19 cellular contexts compared by ENCODE assay signal in the genomic region with DNA sequence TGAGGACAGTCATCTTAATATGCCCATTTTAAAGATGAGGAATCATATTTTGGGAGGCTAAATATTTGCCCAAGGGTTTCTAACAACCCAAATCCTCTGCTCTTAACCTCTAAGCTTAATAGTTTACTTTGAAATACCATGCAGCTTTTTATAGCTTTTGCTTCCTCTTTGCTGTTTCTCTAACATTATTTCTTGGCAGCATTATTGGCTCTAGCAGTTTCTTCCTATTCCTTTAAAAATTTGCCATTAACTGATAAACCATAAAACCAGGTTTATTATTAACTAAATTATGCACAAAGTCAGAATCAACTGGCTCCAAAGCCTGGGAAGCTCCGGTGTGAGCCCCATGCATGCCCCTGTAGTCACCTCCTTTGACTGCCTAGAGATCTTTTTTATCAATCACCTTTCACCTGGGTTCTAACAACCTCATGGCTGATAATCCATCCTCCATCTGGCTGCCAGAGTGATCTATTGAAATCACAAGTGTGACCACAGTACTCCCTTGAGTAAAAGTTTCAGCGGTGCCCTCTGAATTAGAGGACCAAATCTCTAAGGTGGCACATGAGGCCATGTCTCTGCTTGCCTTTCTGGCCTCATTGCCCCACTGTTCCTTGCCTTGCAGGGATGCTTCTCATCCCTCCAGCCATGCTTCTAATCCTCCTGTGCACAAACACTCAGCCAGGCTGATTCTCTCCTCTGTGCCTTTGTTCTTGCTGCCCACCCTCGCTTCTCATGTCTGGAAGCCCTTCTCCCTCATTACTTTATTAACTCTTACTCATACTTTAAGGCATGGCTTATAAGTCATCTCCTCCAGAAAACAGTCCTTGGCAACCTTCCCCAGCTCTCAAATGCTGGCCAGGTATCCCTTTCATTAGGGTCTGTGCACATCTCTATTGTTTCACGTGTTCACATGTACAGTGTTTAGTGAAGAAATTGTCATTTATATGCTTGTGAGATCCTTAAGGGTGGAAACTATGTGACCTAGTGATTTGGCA.
A peak's percentile ranks its signal among the peaks of the same experiment; 100 is the strongest.
DNase-seq lines count a peak whose midpoint lies in the region; ATAC-seq, FAIRE-seq and TF ChIP-seq lines count a peak whose summit lies in the region.
"Had no signal": no experiment of that assay in that cellular context is flagged by ENCODE, and none has a peak within 500 bp of the region (broad histone marks: within the 10 kb centered on the region; RNA-seq: fewer than 3 reads in every experiment).

No MANE protein-coding gene starts in this region.

- ATAC-seq in sciatic nerve (no peak), GM21367 (IDR thresholded peaks at IDR 0.05; ENCODE audit: unreplicated experiment) (no peak)

- peaks cover 18% of the 10 kb centered on the region for H3K4me1 ChIP-seq in Loucy (ENCODE audit: insufficient read depth, low read length, poor library complexity, severe bottlenecking)
- H3K4me1 ChIP-seq in hepatocyte (ENCODE audit: insufficient read depth), result peaks cover 9% of the 10 kb centered on the region

- intact Hi-C loops in sciatic nerve (cut with DNase I), result loop anchor here (5.0 kb wide), 1 partner anchor 1966 kb away; no protein-coding TSS in a partner anchor

- H3K9me3 ChIP-seq in Loucy (ENCODE audit: insufficient read depth, low read depth, low read length), result no peaks in the 10 kb centered on the region
- H3K9me3 ChIP-seq in hepatocyte (ENCODE audit: low read depth), result no peaks in the 10 kb centered on the region
- H3K9me3 ChIP-seq: esophagus muscularis mucosa had no signal

- TF ChIP-seq CTCF in 22Rv1 (IDR thresholded peaks at IDR 0.05) (no peak), Loucy (conservative IDR thresholded peaks at IDR 0.05; ENCODE audit: low read length) (no peak), hepatocyte (IDR thresholded peaks at IDR 0.05; ENCODE audit: poor library complexity) (no peak)

- no peak for DNase-seq in GM19239 (ENCODE audit: insufficient read length, low spot score)
- DNase-seq in hepatocyte (ENCODE audit: low spot score), result peak; percentile 30
- DNase-seq in activated CD8-positive, alpha-beta memory T cell treated with anti-CD3 and anti-CD28 coated beads, Interleukin-2, amount 50 U/mL, for 4 hours, result no peak
- no peak for DNase-seq in sciatic nerve (ENCODE audit: low spot score)
- DNase-seq in NCI-H69 (lab: John Stamatoyannopoulos, UW), result no peak
- DNase-seq: activated CD4-positive, alpha-beta T cell treated with anti-CD3 and anti-CD28 coated beads, Interleukin-2, amount 50 U/mL, for 48 hours; activated T-cell treated with anti-CD3 and anti-CD28 coated beads, Interleukin-2, amount 50 U/mL, for 24 hours; CD4-positive, alpha-beta memory T cell; cortex of kidney; GOT3; immature natural killer cell; midbrain; NCI-H1092; NCI-H2081 treated with DMSO at 0.1 percent for 48 hours had no signal

- H3K27me3 ChIP-seq in Loucy (ENCODE audit: insufficient read depth, low read length, poor library complexity, severe bottlenecking) (no peaks in the 10 kb centered on the region), hepatocyte (no peaks in the 10 kb centered on the region)
- H3K27me3 ChIP-seq: esophagus muscularis mucosa had no signal

- H2AFZ ChIP-seq in Loucy (ENCODE audit: low read length) (0 out of 2 replicates have a peak overlapping the region, but pooled peaks have one; percentile 17), hepatocyte (no peak overlapping the region)

- H3K79me2 ChIP-seq in Loucy (ENCODE audit: insufficient read depth, low read length) (no peaks in the 10 kb centered on the region), hepatocyte (no peaks in the 10 kb centered on the region)

- WGBS in hepatocyte (ENCODE audit: low lambda C conversion rate, missing lambda C conversion rate), result 54% methylated on average over 4 of the region's 4 CpGs

- H3K9me2 ChIP-seq in Loucy (replicated peaks; ENCODE audit: low read depth, low read length), result no peaks in the 10 kb centered on the region
- no peaks in the 10 kb centered on the region for H3K9me2 ChIP-seq in hepatocyte (replicated peaks; ENCODE audit: insufficient read depth)

- peak; percentile 82 for FAIRE-seq in GM19239 (lab: Jason Lieb, UNC)
- FAIRE-seq: urothelium cell line had no signal

- H3K4me2 ChIP-seq in Loucy (ENCODE audit: low read depth, low read length, poor library complexity, severe bottlenecking), result no peak overlapping the region
- peak overlapping the region; percentile 0 for H3K4me2 ChIP-seq in hepatocyte

- H3K9ac ChIP-seq in Loucy (ENCODE audit: low read depth, low read length, poor library complexity, severe bottlenecking), result no peak overlapping the region

- H3F3A ChIP-seq in Loucy (ENCODE audit: low read depth), result no peaks in the 10 kb centered on the region

- no peak overlapping the region for H3K4me3 ChIP-seq in Loucy (ENCODE audit: low read length, poor library complexity, severe bottlenecking)
- H3K4me3 ChIP-seq in hepatocyte, result no peak overlapping the region
- H3K4me3 ChIP-seq: esophagus muscularis mucosa had no signal

- H4K20me1 ChIP-seq in Loucy (ENCODE audit: insufficient read depth, low read length, poor library complexity, severe bottlenecking) (no peaks in the 10 kb centered on the region), hepatocyte (ENCODE audit: insufficient read depth, poor library complexity, severe bottlenecking) (no peaks in the 10 kb centered on the region)

- peak overlapping the region; percentile 50 for H3K27ac ChIP-seq in 22Rv1
- peak overlapping the region; percentile 66 for H3K27ac ChIP-seq in hepatocyte
- H3K27ac ChIP-seq: esophagus muscularis mucosa had no signal

- no peaks in the 10 kb centered on the region for H3K36me3 ChIP-seq in Loucy (ENCODE audit: insufficient read depth, low read length)
- H3K36me3 ChIP-seq in hepatocyte (replicated peaks; ENCODE audit: insufficient read depth, low read depth), result no peaks in the 10 kb centered on the region
